8 cellular contexts compared by ENCODE assay signal in the genomic region with DNA sequence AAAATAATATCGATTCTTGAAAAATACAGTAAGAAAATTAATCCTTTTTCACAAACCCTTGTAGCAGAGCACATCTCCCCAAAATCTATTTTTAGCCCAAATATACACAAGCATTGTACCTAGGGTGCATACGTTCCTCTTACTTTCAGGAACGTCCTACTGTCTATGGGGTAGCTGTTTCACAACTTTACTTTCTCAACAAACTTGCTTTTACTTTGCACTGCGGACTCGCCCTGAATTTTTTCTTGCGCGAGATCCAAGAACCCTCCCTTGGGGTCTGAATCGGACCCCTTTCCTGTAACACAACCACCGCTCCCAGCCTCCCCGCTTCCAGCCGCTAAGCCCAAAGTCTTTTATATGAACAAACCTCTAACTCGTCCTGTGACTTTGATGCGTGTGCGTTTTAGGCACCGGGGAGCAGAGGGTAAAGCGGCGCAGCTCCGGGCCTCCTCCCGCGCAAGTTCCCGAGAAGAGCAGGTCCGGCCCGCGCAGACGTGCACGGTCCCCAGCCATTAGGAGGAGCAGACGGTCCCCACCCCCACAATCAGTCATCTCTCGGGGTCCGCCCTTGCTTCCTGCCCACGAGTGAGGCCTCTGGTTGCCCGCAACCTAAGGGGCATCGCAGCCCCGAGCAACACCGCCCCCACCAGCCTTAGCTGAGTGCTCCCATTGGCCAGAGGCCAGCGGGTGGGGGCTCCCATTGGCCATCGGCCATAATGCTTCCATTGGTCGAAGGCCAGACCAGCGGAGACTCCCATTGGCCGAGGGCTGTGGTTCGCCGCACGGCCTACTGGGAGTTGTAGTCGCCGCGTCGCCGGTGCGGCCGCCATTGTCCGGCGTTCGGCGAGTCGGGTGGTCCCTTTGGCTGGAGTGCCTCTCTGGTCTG. TPM values are rescaled to one million over a fixed set of nuclear protein-coding genes. Genes with fewer than 3 reads are reported as not detected.
DNase-seq lines count a peak whose midpoint lies in the region; ATAC-seq and TF ChIP-seq lines count a peak whose summit lies in the region.

A gene (plus strand): TSS at position 800 of the 886 bp plus-strand sequence. CDS start 127 bp downstream, outside the sequence.

- peak within 1 kb of the TSS; percentile 95 for H3K27ac Mint-ChIP-seq in T-helper 1 cell treated with Interleukin-12 subunit alpha and Interleukin-12 subunit beta and Interleukin-4 antibody, amounts not matched to agents 30 μg/mL and 1 μg/mL, for 36 hours

- H3K36me3 ChIP-seq in upper lobe of right lung: peaks cover 4% of the 10 kb centered on the region

- peaks cover 20% of the 10 kb centered on the region for H3K4me1 Mint-ChIP-seq in T-helper 1 cell treated with Interleukin-12 subunit alpha and Interleukin-12 subunit beta and Interleukin-4 antibody, amounts not matched to agents 30 μg/mL and 1 μg/mL, for 36 hours (ENCODE audit: low read depth)

- peak within 1 kb of the TSS; percentile 77 for H3K4me3 ChIP-seq in upper lobe of right lung

- TF ChIP-seq CTCF in upper lobe of right lung (IDR thresholded peaks at IDR 0.05): peak; percentile 20

- ATAC-seq in GM18498 (IDR thresholded peaks at IDR 0.05; ENCODE audit: unreplicated experiment) (peak; percentile 97), HG02885 (IDR thresholded peaks at IDR 0.05; ENCODE audit: poor library complexity, unreplicated experiment) (peak; percentile 97), left cardiac atrium (peak; percentile 95 to 96), upper lobe of right lung (peak; percentile 98)

- H3K9me3 Mint-ChIP-seq in T-helper 1 cell treated with Interleukin-12 subunit alpha and Interleukin-12 subunit beta and Interleukin-4 antibody, amounts not matched to agents 30 μg/mL and 1 μg/mL, for 36 hours: peaks cover 15% of the 10 kb centered on the region

- peak within 1 kb of the TSS; percentile 93 for H3K4me3 Mint-ChIP-seq in T-helper 1 cell treated with Interleukin-12 subunit alpha and Interleukin-12 subunit beta and Interleukin-4 antibody, amounts not matched to agents 30 μg/mL and 1 μg/mL, for 36 hours

- peaks cover 58% of the 10 kb centered on the region for H3K36me3 Mint-ChIP-seq in T-helper 1 cell treated with Interleukin-12 subunit alpha and Interleukin-12 subunit beta and Interleukin-4 antibody, amounts not matched to agents 30 μg/mL and 1 μg/mL, for 36 hours (ENCODE audit: low read depth)

- no peaks in the 10 kb centered on the region for H3K27me3 Mint-ChIP-seq in T-helper 1 cell treated with Interleukin-12 subunit alpha and Interleukin-12 subunit beta and Interleukin-4 antibody, amounts not matched to agents 30 μg/mL and 1 μg/mL, for 36 hours (ENCODE audit: low read depth)

- peak; percentile 98 for DNase-seq in NCI-H1694 (lab: John Stamatoyannopoulos, UW)
- peak; percentile 68 to 98 (median 94) for DNase-seq in amygdala (lab: John Stamatoyannopoulos, UW)
- peak; percentile 98 for DNase-seq in left cardiac atrium
- DNase-seq in posterior vena cava (ENCODE audit: low spot score): peak; percentile 99
- peak; percentile 98 for DNase-seq in upper lobe of right lung

- intact Hi-C loops in left cardiac atrium (cut with DNase I) (loop anchor here in 1 of 2 donors (2.0 kb wide), 1 partner anchor 96 kb away; a partner anchor contains a TSS), posterior vena cava (cut with DNase I) (loop anchor here in 1 of 2 donors (10.0 kb wide), 1 partner anchor 54 kb away; a partner anchor contains a TSS), upper lobe of right lung (cut with DNase I) (no loop called here)

- peaks cover 19% of the 10 kb centered on the region for H3K9me3 ChIP-seq in upper lobe of right lung

- peaks cover 13% of the 10 kb centered on the region for H3K4me1 ChIP-seq in upper lobe of right lung

- H3K27me3 ChIP-seq in upper lobe of right lung: no peaks in the 10 kb centered on the region

- H3K27ac ChIP-seq in upper lobe of right lung: peak within 1 kb of the TSS; percentile 92

RNA-seq across cellular contexts. Expression of the gene that starts here (rescaled TPM):
- total RNA-seq in left cardiac atrium (1 to 10 TPM; 4.4 to 6.8 TPM), posterior vena cava (1 to 10 TPM; 5.1 to 5.5 TPM), upper lobe of right lung (6.0 TPM)

Comparison
In these comparisons a context has a peak if more than half of its experiments do, and no peak if none do; other contexts are left out.
1. Peak in every context shown above with its lines: DNase-seq, ATAC-seq, H3K4me3 ChIP-seq and H3K27ac ChIP-seq.